In genomic region chr6:142868917-142869316, GRCh38 we compare ENCODE assay signal across 1 cellular context.
TF ChIP-seq lines count a peak whose summit lies in the region.

No MANE protein-coding gene starts in this region.

TF ChIP-seq in GM23338, 12 proteins besides CTCF, POLR2A, EP300 and RAD21 (continued from another document):
- TF ChIP-seq, protein P1, sequence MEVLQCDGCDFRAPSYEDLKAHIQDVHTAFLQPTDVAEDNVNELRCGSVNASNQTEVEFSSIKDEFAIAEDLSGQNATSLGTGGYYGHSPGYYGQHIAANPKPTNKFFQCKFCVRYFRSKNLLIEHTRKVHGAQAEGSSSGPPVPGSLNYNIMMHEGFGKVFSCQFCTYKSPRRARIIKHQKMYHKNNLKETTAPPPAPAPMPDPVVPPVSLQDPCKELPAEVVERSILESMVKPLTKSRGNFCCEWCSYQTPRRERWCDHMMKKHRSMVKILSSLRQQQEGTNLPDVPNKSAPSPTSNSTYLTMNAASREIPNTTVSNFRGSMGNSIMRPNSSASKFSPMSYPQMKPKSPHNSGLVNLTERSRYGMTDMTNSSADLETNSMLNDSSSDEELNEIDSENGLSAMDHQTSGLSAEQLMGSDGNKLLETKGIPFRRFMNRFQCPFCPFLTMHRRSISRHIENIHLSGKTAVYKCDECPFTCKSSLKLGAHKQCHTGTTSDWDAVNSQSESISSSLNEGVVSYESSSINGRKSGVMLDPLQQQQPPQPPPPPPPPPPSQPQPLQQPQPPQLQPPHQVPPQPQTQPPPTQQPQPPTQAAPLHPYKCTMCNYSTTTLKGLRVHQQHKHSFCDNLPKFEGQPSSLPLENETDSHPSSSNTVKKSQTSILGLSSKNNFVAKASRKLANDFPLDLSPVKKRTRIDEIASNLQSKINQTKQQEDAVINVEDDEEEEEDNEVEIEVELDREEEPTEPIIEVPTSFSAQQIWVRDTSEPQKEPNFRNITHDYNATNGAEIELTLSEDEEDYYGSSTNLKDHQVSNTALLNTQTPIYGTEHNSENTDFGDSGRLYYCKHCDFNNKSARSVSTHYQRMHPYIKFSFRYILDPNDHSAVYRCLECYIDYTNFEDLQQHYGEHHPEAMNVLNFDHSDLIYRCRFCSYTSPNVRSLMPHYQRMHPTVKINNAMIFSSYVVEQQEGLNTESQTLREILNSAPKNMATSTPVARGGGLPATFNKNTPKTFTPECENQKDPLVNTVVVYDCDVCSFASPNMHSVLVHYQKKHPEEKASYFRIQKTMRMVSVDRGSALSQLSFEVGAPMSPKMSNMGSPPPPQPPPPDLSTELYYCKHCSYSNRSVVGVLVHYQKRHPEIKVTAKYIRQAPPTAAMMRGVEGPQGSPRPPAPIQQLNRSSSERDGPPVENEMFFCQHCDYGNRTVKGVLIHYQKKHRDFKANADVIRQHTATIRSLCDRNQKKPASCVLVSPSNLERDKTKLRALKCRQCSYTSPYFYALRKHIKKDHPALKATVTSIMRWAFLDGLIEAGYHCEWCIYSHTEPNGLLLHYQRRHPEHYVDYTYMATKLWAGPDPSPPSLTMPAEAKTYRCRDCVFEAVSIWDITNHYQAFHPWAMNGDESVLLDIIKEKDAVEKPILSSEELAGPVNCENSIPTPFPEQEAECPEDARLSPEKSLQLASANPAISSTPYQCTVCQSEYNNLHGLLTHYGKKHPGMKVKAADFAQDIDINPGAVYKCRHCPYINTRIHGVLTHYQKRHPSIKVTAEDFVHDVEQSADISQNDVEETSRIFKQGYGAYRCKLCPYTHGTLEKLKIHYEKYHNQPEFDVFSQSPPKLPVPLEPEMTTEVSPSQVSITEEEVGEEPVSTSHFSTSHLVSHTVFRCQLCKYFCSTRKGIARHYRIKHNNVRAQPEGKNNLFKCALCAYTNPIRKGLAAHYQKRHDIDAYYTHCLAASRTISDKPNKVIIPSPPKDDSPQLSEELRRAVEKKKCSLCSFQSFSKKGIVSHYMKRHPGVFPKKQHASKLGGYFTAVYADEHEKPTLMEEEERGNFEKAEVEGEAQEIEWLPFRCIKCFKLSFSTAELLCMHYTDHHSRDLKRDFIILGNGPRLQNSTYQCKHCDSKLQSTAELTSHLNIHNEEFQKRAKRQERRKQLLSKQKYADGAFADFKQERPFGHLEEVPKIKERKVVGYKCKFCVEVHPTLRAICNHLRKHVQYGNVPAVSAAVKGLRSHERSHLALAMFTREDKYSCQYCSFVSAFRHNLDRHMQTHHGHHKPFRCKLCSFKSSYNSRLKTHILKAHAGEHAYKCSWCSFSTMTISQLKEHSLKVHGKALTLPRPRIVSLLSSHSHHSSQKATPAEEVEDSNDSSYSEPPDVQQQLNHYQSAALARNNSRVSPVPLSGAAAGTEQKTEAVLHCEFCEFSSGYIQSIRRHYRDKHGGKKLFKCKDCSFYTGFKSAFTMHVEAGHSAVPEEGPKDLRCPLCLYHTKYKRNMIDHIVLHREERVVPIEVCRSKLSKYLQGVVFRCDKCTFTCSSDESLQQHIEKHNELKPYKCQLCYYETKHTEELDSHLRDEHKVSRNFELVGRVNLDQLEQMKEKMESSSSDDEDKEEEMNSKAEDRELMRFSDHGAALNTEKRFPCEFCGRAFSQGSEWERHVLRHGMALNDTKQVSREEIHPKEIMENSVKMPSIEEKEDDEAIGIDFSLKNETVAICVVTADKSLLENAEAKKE (CRISPR knock-in tag; IDR thresholded peaks at IDR 0.05) = no peak
- TF ChIP-seq POLR2AphosphoS5 (IDR thresholded peaks at IDR 0.05; ENCODE audit: low read depth) = no peak
- no peak for TF ChIP-seq NANOG (IDR thresholded peaks at IDR 0.05; ENCODE audit: borderline replicate concordance)
- TF ChIP-seq CREB1 (CRISPR knock-in tag; IDR thresholded peaks at IDR 0.05; ENCODE audit: low read depth) = no peak
- no peak for TF ChIP-seq STAT1 (IDR thresholded peaks at IDR 0.05; ENCODE audit: unreplicated experiment)
- no peak for TF ChIP-seq ZNF114 (CRISPR knock-in tag; IDR thresholded peaks at IDR 0.05)
- TF ChIP-seq EZH2phosphoT487 (IDR thresholded peaks at IDR 0.05; ENCODE audit: unreplicated experiment) = no peak
- no peak for TF ChIP-seq JUNB (IDR thresholded peaks at IDR 0.05; ENCODE audit: unreplicated experiment)
- TF ChIP-seq, protein P2, sequence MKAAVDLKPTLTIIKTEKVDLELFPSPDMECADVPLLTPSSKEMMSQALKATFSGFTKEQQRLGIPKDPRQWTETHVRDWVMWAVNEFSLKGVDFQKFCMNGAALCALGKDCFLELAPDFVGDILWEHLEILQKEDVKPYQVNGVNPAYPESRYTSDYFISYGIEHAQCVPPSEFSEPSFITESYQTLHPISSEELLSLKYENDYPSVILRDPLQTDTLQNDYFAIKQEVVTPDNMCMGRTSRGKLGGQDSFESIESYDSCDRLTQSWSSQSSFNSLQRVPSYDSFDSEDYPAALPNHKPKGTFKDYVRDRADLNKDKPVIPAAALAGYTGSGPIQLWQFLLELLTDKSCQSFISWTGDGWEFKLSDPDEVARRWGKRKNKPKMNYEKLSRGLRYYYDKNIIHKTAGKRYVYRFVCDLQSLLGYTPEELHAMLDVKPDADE (IDR thresholded peaks at IDR 0.05) = no peak
- no peak for TF ChIP-seq REST (IDR thresholded peaks at IDR 0.05; ENCODE audit: unreplicated experiment)
TF ChIP-seq in GM23338: peak in this region for 0.
